Comparison of ENCODE assay signal across 24 cellular contexts in the genomic region with DNA sequence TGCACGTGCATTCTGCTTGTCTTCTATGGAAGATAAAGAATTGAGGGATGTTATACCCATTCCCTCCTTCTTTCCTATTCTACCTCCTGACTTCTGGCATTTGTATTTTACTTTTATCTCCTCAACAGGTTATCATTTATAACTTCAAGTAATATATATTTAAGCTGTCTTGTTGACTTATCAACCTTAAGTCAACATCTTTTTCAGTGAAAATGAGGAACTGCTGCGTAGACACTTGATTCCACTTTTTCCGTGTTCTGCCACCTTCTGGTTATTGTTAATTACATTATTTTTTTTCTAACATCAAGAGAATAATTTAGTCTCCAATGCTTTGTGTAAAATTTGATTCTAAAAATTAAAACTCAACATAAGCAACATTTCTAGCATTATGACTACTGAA.
"Had no signal": no experiment of that assay in that cellular context is flagged by ENCODE, and none has a peak within 500 bp of the region (broad histone marks: within the 10 kb centered on the region; RNA-seq: fewer than 3 reads in every experiment).

No MANE protein-coding gene starts in this region.

- H3K4me3 ChIP-seq: breast epithelium, coronary artery had no signal

- ATAC-seq: activated CD4-positive, CD25-positive, alpha-beta regulatory T cell treated with anti-CD3 and anti-CD28 coated beads, Interleukin-2, amount 50 U/mL, for 24 hours; activated CD8-positive, alpha-beta T cell treated with anti-CD3 and anti-CD28 coated beads for 36 hours; PC-3; T-cell had no signal

- FAIRE-seq: RCC 7860 had no signal

- DNase-seq: activated CD4-positive, alpha-beta T cell treated with anti-CD3 and anti-CD28 coated beads for 4 hours; activated CD8-positive, alpha-beta memory T cell treated with anti-CD3 and anti-CD28 coated beads, Interleukin-2, amount 50 U/mL, for 4 hours; activated CD8-positive, alpha-beta T cell treated with anti-CD3 and anti-CD28 coated beads for 36 hours; activated naive CD4-positive, alpha-beta T cell; aorta; caudate nucleus; MV-4-11; NCI-H1105; NCI-H1436; NCI-H1694 treated with DMSO at 0.1 percent for 48 hours; NCI-H2029 treated with DMSO at 0.1 percent for 48 hours; NCI-H345; NCI-H510A; NCI-H526 treated with DMSO at 0.1 percent for 48 hours; NCI-H82; PC-3; SHP77; T-cell; T-helper 2 cell; T1000 had no signal
